In genomic region chr5:67974054-67974453, GRCh38 we compare ENCODE assay signal across 8 cellular contexts.
"Had no signal": no experiment of that assay in that cellular context is flagged by ENCODE, and none has a peak within 500 bp of the region (broad histone marks: within the 10 kb centered on the region; RNA-seq: fewer than 3 reads in every experiment).

No MANE protein-coding gene starts in this region.

- DNase-seq: GDM1, GF-D8 had no signal

- H3K4me3 ChIP-seq: GM12878 had no signal

- FAIRE-seq: G401.6, GM12878, GM12891, GM12892, GM18507, GM19239 had no signal

- ATAC-seq: GM12878 had no signal
